Comparison of ENCODE assay signal across 9 cellular contexts in the genomic region with DNA sequence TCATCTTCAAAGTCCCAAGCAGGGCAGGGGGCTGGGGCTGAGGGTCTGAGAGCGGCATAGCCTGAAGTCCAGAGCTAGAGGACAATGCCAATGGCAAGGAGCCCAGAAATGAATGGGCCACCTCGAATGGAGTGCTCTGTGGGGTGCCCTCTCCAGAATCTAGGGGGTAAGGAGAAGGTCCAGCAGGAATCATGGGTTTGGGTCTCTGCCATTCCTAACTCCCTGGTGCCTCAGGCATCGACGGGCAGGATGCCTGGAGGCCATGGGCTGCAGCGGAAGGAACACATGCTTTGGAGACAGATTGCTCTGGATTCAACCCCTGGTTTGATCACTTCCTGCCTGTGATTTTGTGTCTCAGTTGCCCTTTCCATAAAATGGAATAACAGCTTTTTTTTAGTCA. TPM values are rescaled to one million over a fixed set of nuclear protein-coding genes. Genes with fewer than 3 reads are reported as not detected.
DNase-seq lines count a peak whose midpoint lies in the region; ATAC-seq, FAIRE-seq and TF ChIP-seq lines count a peak whose summit lies in the region.
"Not testable (repeated sequence)": the region's sequence is repeated elsewhere in the genome, so short reads cannot be mapped to it uniquely, and the experiment has no call there.
"Had no signal": no experiment of that assay in that cellular context is flagged by ENCODE, and none has a peak within 500 bp of the region (broad histone marks: within the 10 kb centered on the region; RNA-seq: fewer than 3 reads in every experiment).

No MANE protein-coding gene starts in this region.

- H3K36me3 ChIP-seq in HEK293 (ENCODE audit: control insufficient read depth in 2 of 2, insufficient read depth in 1 of 2, low read length in 2 of 2); thyroid gland: not testable (repeated sequence)

- FAIRE-seq in A549 (lab: Jason Lieb, UNC) = not testable (repeated sequence)

- not testable (repeated sequence) for TF ChIP-seq RAD21 in A549 (conservative IDR thresholded peaks at IDR 0.05 in 1 of 2, IDR thresholded peaks at IDR 0.05 in 1 of 2)

- POLR2A ChIA-PET in A549 (lab: Yijun Ruan, JAX) = interaction anchor here (1.4 kb wide), 1 partner anchor 39 kb away, joined by 5 read pairs; no protein-coding TSS in a partner anchor
- POLR2A ChIA-PET in HEK293 (lab: Yijun Ruan, JAX); RWPE1 (lab: Yijun Ruan, JAX; ENCODE audit: low non-redundant PET): not testable (repeated sequence)

- WGBS in A549 (ENCODE audit: missing lambda C conversion rate) = 83% methylated on average over 5 of the region's 5 CpGs
- WGBS in thyroid gland, 2 donors = 28 to 35% methylated on average over 5 of the region's 5 CpGs

- not testable (repeated sequence) for ATAC-seq in A549

- peaks cover 39% of the 10 kb centered on the region for H3K4me1 ChIP-seq in A549
- H3K4me1 ChIP-seq in HEK293 (ENCODE audit: control insufficient read depth, insufficient read depth, low read length); thyroid gland: not testable (repeated sequence)

- intact Hi-C loops in thyroid gland (cut with DNase I) = not testable (repeated sequence)

- TF ChIP-seq CTCF in A549 (IDR thresholded peaks at IDR 0.05); HEK293 (tag by site-specific recombination; IDR thresholded peaks at IDR 0.05); RWPE1 (conservative IDR thresholded peaks at IDR 0.05; ENCODE audit: low read depth); fibroblast of mammary gland (conservative IDR thresholded peaks at IDR 0.05; ENCODE audit: control insufficient read depth, insufficient read depth, low read depth, low read length); thyroid gland (IDR thresholded peaks at IDR 0.05): not testable (repeated sequence)

- CTCF ChIA-PET in A549 (lab: Yijun Ruan, JAX) = interaction anchor here (1.4 to 2.4 kb wide), 3 partner anchors 47 to 124 kb away, joined by 5 to 14 read pairs (median 9); no protein-coding TSS in a partner anchor
- CTCF ChIA-PET in HEK293 (lab: Yijun Ruan, JAX) = interaction anchor here (0.7 to 1.6 kb wide), 3 partner anchors 13 to 576 kb away, joined by 3 to 4 read pairs (median 3); no protein-coding TSS in a partner anchor
- CTCF ChIA-PET in RWPE1 (lab: Yijun Ruan, JAX) = not testable (repeated sequence)

- peak overlapping the region; percentile 66; the same call in 1 of the 3 replicates for H3K4me2 ChIP-seq in A549

- not testable (repeated sequence) for TF ChIP-seq EP300 in A549 (IDR thresholded peaks at IDR 0.05)

- not testable (repeated sequence) for DNase-seq in A549 (ENCODE audit: low read depth in 1 of 2, low spot score in 1 of 2); RWPE1 (ENCODE audit: low spot score)
- DNase-seq in NCI-H1092 treated with DMSO at 0.1 percent for 48 hours (lab: John Stamatoyannopoulos, UW) = peak; percentile 2
- peak; percentile 12 for DNase-seq in fibroblast of mammary gland (ENCODE audit: low read depth)
- DNase-seq in medulla oblongata (ENCODE audit: extremely low spot score) = peak; percentile 28
- DNase-seq in thyroid gland = peak; percentile 31 to 54

- H3K27ac ChIP-seq in A549 = peak overlapping the region; percentile 89 to 92
- H3K27ac ChIP-seq in HEK293 (ENCODE audit: extremely low read depth, low read depth, low read length) = not testable (repeated sequence)
- peak overlapping the region; percentile 92 for H3K27ac ChIP-seq in RWPE1
- peak overlapping the region in 2 of 3 donors; percentile 26 to 34 for H3K27ac ChIP-seq in thyroid gland

- TF ChIP-seq POLR2A in A549 (IDR thresholded peaks at IDR 0.05; ENCODE audit: low read length); thyroid gland (IDR thresholded peaks at IDR 0.05): not testable (repeated sequence)

- H3K27me3 ChIP-seq in thyroid gland = not testable (repeated sequence)

- not testable (repeated sequence) for H3K9me3 ChIP-seq in A549; HEK293 (ENCODE audit: control insufficient read depth, insufficient read depth, low read depth, low read length); thyroid gland

- H3K4me3 ChIP-seq in A549; HEK293 (ENCODE audit: low read depth, low read length); fibroblast of mammary gland (ENCODE audit: control insufficient read depth, low read depth, low read length); thyroid gland (replicated peaks in 1 of 3): not testable (repeated sequence)

TF ChIP-seq in HEK293, 187 proteins besides CTCF, POLR2A, EP300 and RAD21:
- TF ChIP-seq GLIS1 (tag by site-specific recombination; IDR thresholded peaks at IDR 0.05) = peak; percentile 82

RNA-seq across cellular contexts. Expression of a gene that starts 44.4 kb away (rescaled TPM):
- polyA plus RNA-seq in A549 (2011; rRNA removed) = 0.71 and 1.0 TPM in 2 replicates
- polyA plus RNA-seq in A549 (2012; cell fraction: cytosol; rRNA removed) = 0.54 and 0.66 TPM in 2 replicates
- polyA plus RNA-seq in A549 (2012; cell fraction: nucleus; rRNA removed) = 0.40 and 0.91 TPM in 2 replicates
- 0.81 to 1.7 TPM (median 1.5 TPM) in 3 replicates for polyA plus RNA-seq in A549 (2017; fragmentation: RNase III; extraction: RNeasy Plus Mini Kit Qiagen cat#74134 plus additional on column Dnase treatment)
- 1.0 and 1.7 TPM in 2 replicates for polyA minus RNA-seq in A549 (2011; rRNA and poly(A)+ RNA removed)
- total RNA-seq in thyroid gland = 1,000 to 10,000 TPM; 1,318 to 2,156 (median 1,767) TPM
- total RNA-seq: G401, H9 had no signal
